In genomic region chr6:39891353-39891752, GRCh38 we compare ENCODE assay signal across 30 cellular contexts.
"Had no signal": no experiment of that assay in that cellular context is flagged by ENCODE, and none has a peak within 500 bp of the region (broad histone marks: within the 10 kb centered on the region; RNA-seq: fewer than 3 reads in every experiment).

No MANE protein-coding gene starts in this region.

- H3K4me1 Mint-ChIP-seq: activated CD4-positive, alpha-beta T cell treated with anti-CD3 and anti-CD28 coated beads, Interleukin-2, amount 10 ng/mL, durations not matched to agents 24 days and 14 days; activated naive CD4-positive, alpha-beta T cell treated with anti-CD3 and anti-CD28 coated beads, Interleukin-2, amount 10 ng/mL, durations not matched to agents 7 days and 5 days; activated naive CD8-positive, alpha-beta T cell treated with anti-CD3 and anti-CD28 coated beads, Interleukin-2, amount 50 U/mL, for 24 hours; IgD-negative memory B cell had no signal

- H3K27me3 Mint-ChIP-seq: activated CD8-positive, alpha-beta T cell treated with anti-CD3 and anti-CD28 coated beads for 36 hours had no signal

- DNase-seq: activated CD4-positive, alpha-beta T cell treated with anti-CD3 and anti-CD28 coated beads for 1 hour; activated CD4-positive, alpha-beta T cell treated with anti-CD3 and anti-CD28 coated beads, Interleukin-2, amount 10 ng/mL, durations not matched to agents 24 days and 14 days; activated CD4-positive, alpha-beta T cell treated with anti-CD3 and anti-CD28 coated beads, Interleukin-2, amount 50 U/mL, for 4 hours; activated CD4-positive, CD25-positive, alpha-beta regulatory T cell; activated CD8-positive, alpha-beta T cell treated with anti-CD3 and anti-CD28 coated beads for 36 hours; activated effector memory CD4-positive, alpha-beta T cell treated with Interleukin-2 at 50 U/mL for 16 hours; activated naive CD4-positive, alpha-beta T cell treated with anti-CD3 and anti-CD28 coated beads, Interleukin-2, amount 10 ng/mL, durations not matched to agents 7 days and 5 days; activated naive CD8-positive, alpha-beta T cell treated with anti-CD3 and anti-CD28 coated beads, Interleukin-2, amount 50 U/mL, for 24 hours; activated T-cell treated with anti-CD3 and anti-CD28 coated beads, Interleukin-2, amount 50 U/mL, for 24 hours; aorta; brain microvascular endothelial cell; Karpas-422; KBM-7; NCI-H1105; NCI-H1417 treated with DMSO at 0.1 percent for 48 hours; NCI-H187 treated with DMSO at 0.1 percent for 48 hours; NCI-H2081; NCI-H2171 treated with DMSO at 0.1 percent for 48 hours; NCI-H2227 treated with DMSO at 0.1 percent for 48 hours; NCI-H446; NCI-H510A treated with DMSO at 0.1 percent for 48 hours; NCI-H526 treated with DMSO at 0.1 percent for 48 hours; SHP77; SJCRH30; T1000; WERI-Rb-1 had no signal

- H3K36me3 Mint-ChIP-seq: activated naive CD4-positive, alpha-beta T cell treated with anti-CD3 and anti-CD28 coated beads, Interleukin-2, amount 10 ng/mL, durations not matched to agents 7 days and 5 days; activated naive CD8-positive, alpha-beta T cell; IgD-negative memory B cell had no signal

- H3K4me3 ChIP-seq: SJCRH30, SK-N-MC had no signal

- H3K27ac ChIP-seq: brain microvascular endothelial cell, SJCRH30, SK-N-MC, WERI-Rb-1 had no signal

- H3K36me3 ChIP-seq: brain microvascular endothelial cell, SJCRH30, WERI-Rb-1 had no signal

- H3K27me3 ChIP-seq: brain microvascular endothelial cell, SJCRH30 had no signal

- H3K9me3 Mint-ChIP-seq: activated CD4-positive, alpha-beta T cell treated with anti-CD3 and anti-CD28 coated beads, Interleukin-2, amount 10 ng/mL, durations not matched to agents 24 days and 14 days; activated CD8-positive, alpha-beta T cell treated with anti-CD3 and anti-CD28 coated beads for 36 hours; activated naive CD4-positive, alpha-beta T cell treated with anti-CD3 and anti-CD28 coated beads, Interleukin-2, amount 10 ng/mL, durations not matched to agents 7 days and 5 days; activated naive CD8-positive, alpha-beta T cell treated with anti-CD3 and anti-CD28 coated beads, Interleukin-2, amount 50 U/mL, for 24 hours; activated T-cell treated with anti-CD3 and anti-CD28 coated beads, Interleukin-2, amount 50 U/mL, for 24 hours; IgD-negative memory B cell had no signal

- ATAC-seq: activated CD8-positive, alpha-beta T cell treated with anti-CD3 and anti-CD28 coated beads for 36 hours; activated naive CD8-positive, alpha-beta T cell treated with anti-CD3 and anti-CD28 coated beads, Interleukin-2, amount 50 U/mL, for 24 hours; Panc1 had no signal

- H3K27ac Mint-ChIP-seq: activated CD4-positive, alpha-beta T cell treated with anti-CD3 and anti-CD28 coated beads, Interleukin-2, amount 10 ng/mL, durations not matched to agents 24 days and 14 days; activated CD8-positive, alpha-beta T cell treated with anti-CD3 and anti-CD28 coated beads for 36 hours; activated naive CD4-positive, alpha-beta T cell treated with anti-CD3 and anti-CD28 coated beads, Interleukin-2, amount 10 ng/mL, durations not matched to agents 7 days and 5 days; activated naive CD8-positive, alpha-beta T cell; activated naive CD8-positive, alpha-beta T cell treated with anti-CD3 and anti-CD28 coated beads, Interleukin-2, amount 50 U/mL, for 24 hours; activated T-cell treated with anti-CD3 and anti-CD28 coated beads, Interleukin-2, amount 50 U/mL, for 24 hours; IgD-negative memory B cell had no signal

- H3K4me3 Mint-ChIP-seq: activated CD4-positive, alpha-beta T cell treated with anti-CD3 and anti-CD28 coated beads, Interleukin-2, amount 10 ng/mL, durations not matched to agents 24 days and 14 days; activated CD8-positive, alpha-beta T cell treated with anti-CD3 and anti-CD28 coated beads for 36 hours; activated naive CD4-positive, alpha-beta T cell treated with anti-CD3 and anti-CD28 coated beads, Interleukin-2, amount 10 ng/mL, durations not matched to agents 7 days and 5 days; activated naive CD8-positive, alpha-beta T cell; activated naive CD8-positive, alpha-beta T cell treated with anti-CD3 and anti-CD28 coated beads, Interleukin-2, amount 50 U/mL, for 24 hours; activated T-cell treated with anti-CD3 and anti-CD28 coated beads, Interleukin-2, amount 50 U/mL, for 24 hours; IgD-negative memory B cell had no signal

- H3K9me3 ChIP-seq: SJCRH30 had no signal
